ENCODE assay signal across 18 cellular contexts in the genomic region with DNA sequence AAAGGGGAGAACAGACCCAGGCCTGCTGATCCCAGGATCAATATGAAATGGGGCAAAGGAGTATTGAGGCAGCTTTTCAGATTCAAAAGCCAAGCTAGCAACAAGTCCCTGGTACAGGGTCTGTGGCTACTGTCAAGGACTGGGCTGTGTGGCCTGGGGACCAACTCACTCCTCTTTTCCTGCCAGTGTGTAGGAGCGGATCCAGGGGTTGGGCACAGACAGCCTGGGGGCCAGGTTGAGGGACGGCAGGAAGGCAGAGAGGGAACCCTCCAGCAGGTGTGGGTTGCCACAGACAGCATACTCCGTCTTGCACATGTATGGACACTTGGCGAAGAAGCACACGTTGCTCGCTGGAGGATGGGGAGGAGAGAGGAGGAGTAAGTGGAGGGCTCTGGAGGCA. TPM values are rescaled to one million over a fixed set of nuclear protein-coding genes. Genes with fewer than 3 reads are reported as not detected.
"Had no signal": no experiment of that assay in that cellular context is flagged by ENCODE, and none has a peak within 500 bp of the region (broad histone marks: within the 10 kb centered on the region; RNA-seq: fewer than 3 reads in every experiment).

No MANE protein-coding gene starts in this region.

- ATAC-seq: activated CD8-positive, alpha-beta memory T cell treated with anti-CD3 and anti-CD28 coated beads, Interleukin-2, amount 10 ng/mL, durations not matched to agents 7 days and 5 days; esophagus mucosa had no signal

- H3K4me1 Mint-ChIP-seq: activated CD8-positive, alpha-beta memory T cell treated with anti-CD3 and anti-CD28 coated beads, Interleukin-2, amount 10 ng/mL, durations not matched to agents 7 days and 5 days had no signal

- H3K27me3 Mint-ChIP-seq: activated CD8-positive, alpha-beta memory T cell treated with anti-CD3 and anti-CD28 coated beads, Interleukin-2, amount 10 ng/mL, durations not matched to agents 7 days and 5 days had no signal

- H3K27ac ChIP-seq: body of pancreas, coronary artery, sigmoid colon, spleen, tibial artery, VCaP had no signal

- H3K9me3 ChIP-seq: body of pancreas, sigmoid colon, tibial artery had no signal

- DNase-seq: activated CD4-positive, alpha-beta T cell treated with anti-CD3 and anti-CD28 coated beads for 1 hour; activated CD4-positive, alpha-beta T cell treated with anti-CD3 and anti-CD28 coated beads, Interleukin-2, amount 50 U/mL, for 4 hours; activated CD8-positive, alpha-beta memory T cell treated with anti-CD3 and anti-CD28 coated beads, Interleukin-2, amount 10 ng/mL, durations not matched to agents 7 days and 5 days; activated effector memory CD4-positive, alpha-beta T cell treated with Interleukin-2 at 50 U/mL for 16 hours; activated naive CD4-positive, alpha-beta T cell treated with anti-CD3 and anti-CD28 coated beads, Interleukin-2, amount 50 U/mL, for 16 hours; activated T-cell treated with anti-CD3 and anti-CD28 coated beads, Interleukin-2, amount 50 U/mL, for 1 hour; amygdala; body of pancreas; central memory CD4-positive, alpha-beta T cell; sigmoid colon; spleen; T-helper 1 cell; tibial artery had no signal

- H3K4me3 Mint-ChIP-seq: activated CD8-positive, alpha-beta memory T cell treated with anti-CD3 and anti-CD28 coated beads, Interleukin-2, amount 10 ng/mL, durations not matched to agents 7 days and 5 days had no signal

- H3K4me1 ChIP-seq: body of pancreas, sigmoid colon, tibial artery had no signal

- H3K4me3 ChIP-seq: body of pancreas, coronary artery, sigmoid colon, spleen, tibial artery had no signal

- H3K27me3 ChIP-seq: body of pancreas, sigmoid colon, spleen, tibial artery had no signal

- H3K27ac Mint-ChIP-seq: activated CD8-positive, alpha-beta memory T cell treated with anti-CD3 and anti-CD28 coated beads, Interleukin-2, amount 10 ng/mL, durations not matched to agents 7 days and 5 days had no signal

RNA-seq across cellular contexts. Expression of a gene that starts 59.4 kb away (rescaled TPM):
- total RNA-seq: activated CD8-positive, alpha-beta memory T cell treated with anti-CD3 and anti-CD28 coated beads, Interleukin-2, amount 10 ng/mL, durations not matched to agents 7 days and 5 days; osteocyte; pulmonary artery endothelial cell had no signal
